8 cellular contexts compared by ENCODE assay signal in the genomic region with DNA sequence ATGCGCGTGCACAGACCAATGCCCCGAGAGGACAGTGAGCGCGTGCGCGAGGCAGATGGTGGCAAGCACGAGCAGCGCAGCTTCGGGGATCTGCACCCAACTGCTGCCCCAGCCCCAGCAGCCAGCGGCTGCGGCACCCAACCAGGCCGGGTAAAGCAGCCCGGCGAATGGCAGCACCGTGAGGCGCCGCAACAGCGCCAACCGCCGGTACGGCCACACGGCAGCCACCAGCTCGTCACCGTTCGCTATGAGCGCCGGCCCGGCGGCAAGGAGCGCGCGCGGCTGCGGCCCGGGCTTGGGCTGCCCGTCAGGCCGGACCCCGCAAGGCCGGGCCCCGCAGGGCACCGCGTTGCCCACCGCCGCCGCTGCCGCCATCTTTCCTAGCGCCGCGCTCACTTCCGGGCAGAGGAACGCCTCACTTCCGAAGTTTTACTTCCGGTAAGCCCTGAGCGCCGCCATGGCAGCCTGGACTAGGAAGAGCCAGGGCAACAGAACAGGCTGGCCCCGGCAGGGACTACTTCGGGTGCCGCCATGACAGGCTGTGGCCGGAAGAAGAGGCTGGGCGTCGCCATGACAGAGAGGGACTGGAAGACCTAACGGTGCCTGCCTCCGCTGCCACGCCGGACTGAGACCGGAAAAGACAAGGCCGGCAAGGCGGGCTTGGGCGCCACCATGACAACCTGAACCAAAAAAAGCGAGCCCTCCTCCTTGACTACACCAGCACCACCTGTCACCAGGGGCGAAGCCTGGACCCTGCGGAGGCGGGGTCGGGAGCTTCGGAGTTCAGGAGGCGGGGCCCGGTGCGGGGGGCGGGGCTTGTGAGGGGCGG. TPM values are rescaled to one million over a fixed set of nuclear protein-coding genes. Genes with fewer than 3 reads are reported as not detected.
A peak's percentile ranks its signal among the peaks of the same experiment; 100 is the strongest.
DNase-seq lines count a peak whose midpoint lies in the region; ATAC-seq and TF ChIP-seq lines count a peak whose summit lies in the region.

ATP13A1 (minus strand) TSS at position 385 of the 829 bp plus-strand sequence; CDS start at position 375, 10 bp downstream.

- intact Hi-C loops in CD14-positive monocyte (cut with micrococcal nuclease) = loop anchor here in 1 of 2 donors (5.0 to 10.0 kb wide), 2 partner anchors 241 to 1844 kb away; partner anchors contain the start of genes ZNF429 and ZNF93

- peaks cover 0 to 11% (median 0%) of the 10 kb centered on the region in 7 donors for H3K9me3 Mint-ChIP-seq in CD14-positive monocyte
- peaks cover 3% of the 10 kb centered on the region for H3K9me3 Mint-ChIP-seq in activated CD4-positive, alpha-beta T cell treated with anti-CD3 and anti-CD28 coated beads, Interleukin-2, amount 10 ng/mL, durations not matched to agents 7 days and 5 days

- CTCF ChIA-PET in activated CD4-positive, alpha-beta T cell treated with anti-CD3 and anti-CD28 coated beads, Interleukin-2, amount 10 ng/mL, durations not matched to agents 7 days and 5 days (lab: Charles Lee) = interaction anchor here (0.5 to 1.4 kb wide), 4 partner anchors 9 to 1358 kb away, joined by 3 read pairs; partner anchors contain the start of gene GMIP

- DNase-seq in CD14-positive monocyte (ENCODE audit: low spot score) (peak; percentile 97), NCI-H69 (lab: John Stamatoyannopoulos, UW) (peak; percentile 99), dedifferentiated amniotic fluid mesenchymal stem cell (ENCODE audit: extremely low spot score) (peak; percentile 94), left lobe of liver (ENCODE audit: low spot score) (peak; percentile 97)
- peak; percentile 96 for DNase-seq in activated CD4-positive, alpha-beta T cell treated with anti-CD3 and anti-CD28 coated beads, Interleukin-2, amount 10 ng/mL, durations not matched to agents 7 days and 5 days
- DNase-seq in stimulated activated CD4-positive, alpha-beta T cell treated with anti-CD3 and anti-CD28 coated beads, Interleukin-2, amount 100 ng/mL, for 4 hours (ENCODE audit: low read depth) = peak; percentile 92

- ATAC-seq in GM19351 (IDR thresholded peaks at IDR 0.05; ENCODE audit: unreplicated experiment) (peak; percentile 61), HG03521 (IDR thresholded peaks at IDR 0.05; ENCODE audit: unreplicated experiment) (peak; percentile 54), left lobe of liver (peak; percentile 92)

- POLR2A ChIA-PET in activated CD4-positive, alpha-beta T cell treated with anti-CD3 and anti-CD28 coated beads, Interleukin-2, amount 10 ng/mL, durations not matched to agents 7 days and 5 days (lab: Charles Lee) = interaction anchor here (0.5 to 1.1 kb wide), 2 partner anchors 19 to 68 kb away, joined by 3 to 7 read pairs; no protein-coding TSS in a partner anchor

- peak; percentile 14 for TF ChIP-seq CTCF in CD14-positive monocyte (IDR thresholded peaks at IDR 0.05)

- peaks cover 16 to 22% of the 10 kb centered on the region in 2 donors for H3K36me3 Mint-ChIP-seq in CD14-positive monocyte
- H3K36me3 Mint-ChIP-seq in activated CD4-positive, alpha-beta T cell treated with anti-CD3 and anti-CD28 coated beads, Interleukin-2, amount 10 ng/mL, durations not matched to agents 7 days and 5 days (ENCODE audit: low read depth) = peaks cover 49% of the 10 kb centered on the region

- peak within 1 kb of the TSS; percentile 95 to 99 (median 98) for H3K27ac Mint-ChIP-seq in CD14-positive monocyte
- peak within 1 kb of the TSS; percentile 97 for H3K27ac Mint-ChIP-seq in activated CD4-positive, alpha-beta T cell treated with anti-CD3 and anti-CD28 coated beads, Interleukin-2, amount 10 ng/mL, durations not matched to agents 7 days and 5 days

- peaks cover 0 to 4% (median 2%) of the 10 kb centered on the region in 3 donors for H3K27me3 Mint-ChIP-seq in CD14-positive monocyte (ENCODE audit: low read depth in 3 of 3)
- H3K27me3 Mint-ChIP-seq in activated CD4-positive, alpha-beta T cell treated with anti-CD3 and anti-CD28 coated beads, Interleukin-2, amount 10 ng/mL, durations not matched to agents 7 days and 5 days = no peaks in the 10 kb centered on the region

- H3K4me3 Mint-ChIP-seq in CD14-positive monocyte = peak within 1 kb of the TSS; percentile 90 to 94
- peak within 1 kb of the TSS; percentile 93 for H3K4me3 Mint-ChIP-seq in activated CD4-positive, alpha-beta T cell treated with anti-CD3 and anti-CD28 coated beads, Interleukin-2, amount 10 ng/mL, durations not matched to agents 7 days and 5 days

- H3K4me1 Mint-ChIP-seq in CD14-positive monocyte = peaks cover 32% of the 10 kb centered on the region
- H3K4me1 Mint-ChIP-seq in activated CD4-positive, alpha-beta T cell treated with anti-CD3 and anti-CD28 coated beads, Interleukin-2, amount 10 ng/mL, durations not matched to agents 7 days and 5 days = peaks cover 38% of the 10 kb centered on the region

RNA-seq across cellular contexts. Expression of gene ATP13A1, which starts in this region (rescaled TPM):
- 10 to 100 TPM; 16.9 to 21.9 TPM for polyA plus RNA-seq in CD14-positive monocyte
- total RNA-seq in activated CD4-positive, alpha-beta T cell treated with anti-CD3 and anti-CD28 coated beads, Interleukin-2, amount 10 ng/mL, durations not matched to agents 7 days and 5 days = 100 to 1,000 TPM in 1 of 2 experiments, 10 to 100 TPM in 1; 90.1 to 105 TPM
- total RNA-seq in left lobe of liver = 34.2 TPM

Comparison
In these comparisons a context has a peak if more than half of its experiments do, and no peak if none do; other contexts are left out.
1. Peak in every context shown above with its lines: DNase-seq and ATAC-seq.